19 cellular contexts compared by ENCODE assay signal in the genomic region with DNA sequence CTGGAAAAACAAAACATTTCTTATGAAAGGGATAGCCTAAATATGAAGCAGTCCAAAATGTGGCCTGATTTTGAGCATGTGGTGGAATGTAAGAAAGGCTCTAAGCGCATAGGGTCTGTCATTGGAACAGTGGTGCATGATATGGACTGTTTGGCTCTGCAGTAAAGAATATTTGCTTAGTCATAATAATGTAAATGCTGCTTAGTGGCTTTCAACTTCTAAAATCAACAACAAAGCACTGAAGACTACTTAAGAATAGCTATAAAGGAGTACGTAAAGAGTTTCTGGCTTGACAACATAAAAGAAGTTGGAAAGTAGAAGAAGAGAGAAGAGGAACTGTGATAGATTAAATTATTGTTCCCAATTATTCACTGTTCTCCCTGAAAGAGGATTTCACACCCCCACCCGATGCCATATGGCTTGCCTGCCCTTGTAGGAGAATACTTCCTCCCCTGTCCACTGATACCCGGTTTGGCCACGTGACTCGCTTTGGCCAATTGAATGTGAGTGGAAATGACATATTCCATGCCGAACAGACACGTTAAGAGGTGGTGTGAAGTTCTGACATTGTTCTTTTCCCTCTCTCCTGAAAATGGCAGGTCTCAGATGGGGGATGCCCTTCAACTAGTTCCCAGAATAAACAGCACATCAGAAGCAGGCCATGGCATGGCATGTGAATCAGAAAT. TPM values are rescaled to one million over a fixed set of nuclear protein-coding genes. Genes with fewer than 3 reads are reported as not detected.
DNase-seq lines count a peak whose midpoint lies in the region; ATAC-seq, FAIRE-seq and TF ChIP-seq lines count a peak whose summit lies in the region.
"Had no signal": no experiment of that assay in that cellular context is flagged by ENCODE, and none has a peak within 500 bp of the region (broad histone marks: within the 10 kb centered on the region; RNA-seq: fewer than 3 reads in every experiment).

No MANE protein-coding gene starts in this region.

- no peak for TF ChIP-seq POLR2A in GM12878 (IDR thresholded peaks at IDR 0.05; ENCODE audit: low read depth, low read length)
- TF ChIP-seq POLR2A in sigmoid colon (IDR thresholded peaks at IDR 0.05), result no peak

- H3K79me2 ChIP-seq in GM12878 (ENCODE audit: control insufficient read depth, insufficient read depth, low read length), result no peaks in the 10 kb centered on the region

- no peak overlapping the region for H2AFZ ChIP-seq in GM12878 (ENCODE audit: control insufficient read depth, low read depth, low read length)
- H2AFZ ChIP-seq: GM23338 had no signal

- H3K4me3 ChIP-seq in LNCaP clone FGC (ENCODE audit: low read depth, low read length), result no peak overlapping the region
- H3K4me3 ChIP-seq in GM12878, result no peak overlapping the region
- no peak overlapping the region for H3K4me3 ChIP-seq in sigmoid colon
- H3K4me3 ChIP-seq: A549; BLaER1 treated with 17β-estradiol and CSF1 and Interleukin-3, amounts not matched to agents 10 nM and 100 nM; GM23338 had no signal

- no peak for FAIRE-seq in GM12878 (lab: Jason Lieb, UNC)
- FAIRE-seq: A549, G401.6, GM12892 had no signal

- ATAC-seq in GM12878, result no peak
- ATAC-seq: A549, GM23338 had no signal

- SMC1A ChIA-PET in GM12878 (lab: Charles Lee; ENCODE audit: uncharacterized antibody, unreplicated experiment), result no interaction called here

- BruUV-seq in GM12878 (replicated peaks; lab: Mats Ljungman, UMichigan), result no TSS peak

- H3K9me3 ChIP-seq in GM12878 (replicated peaks; ENCODE audit: control insufficient read depth, insufficient read depth, low read length) (no peaks in the 10 kb centered on the region), sigmoid colon (no peaks in the 10 kb centered on the region)
- H3K9me3 ChIP-seq: A549 had no signal

- in situ Hi-C loops in GM12878 (cut with MboI) (no loop called here), ACHN (cut with HindIII; ENCODE audit: low pct_ligation_motif_present, low pct_unique_long_range_greater_than_20kb, low sequenced_read_pairs) (no loop called here)

- intact Hi-C loops in GM12878 (cut with micrococcal nuclease; ENCODE audit: unreplicated experiment) (no loop called here), sigmoid colon (cut with DNase I) (no loop called here)

- H4K20me1 ChIP-seq in GM12878 (ENCODE audit: control insufficient read depth, insufficient read depth), result no peaks in the 10 kb centered on the region

- POLR2A ChIA-PET in GM12878 (lab: Charles Lee), result no interaction called here

- H3K27me3 ChIP-seq in GM12878 (replicated peaks in 1 of 2; ENCODE audit: control insufficient read depth in 2 of 2, insufficient read depth in 2 of 2, low read length in 1 of 2), result peaks cover 10 to 11% of the 10 kb centered on the region in 2 experiments; a peak in 3 of 4 replicates
- peaks cover 0 to 8% (median 0%) of the 10 kb centered on the region in 3 donors for H3K27me3 ChIP-seq in sigmoid colon

- no peak for TF ChIP-seq RAD21 in GM12878 (IDR thresholded peaks at IDR 0.05; ENCODE audit: insufficient read depth, low read depth, low read length)

- TF ChIP-seq EP300 in GM12878 (IDR thresholded peaks at IDR 0.05; ENCODE audit: borderline replicate concordance in 1 of 2, control insufficient read depth in 1 of 2, low read depth in 2 of 2, low read length in 2 of 2), result no peak
- TF ChIP-seq EP300 in sigmoid colon (IDR thresholded peaks at IDR 0.05), result no peak

- no peak overlapping the region for H3K4me2 ChIP-seq in GM12878 (ENCODE audit: control insufficient read depth, insufficient read depth)
- H3K4me2 ChIP-seq: A549; BLaER1 treated with 17β-estradiol and CSF1 and Interleukin-3, amounts not matched to agents 10 nM and 100 nM; GM23338 had no signal

- no peak overlapping the region for H3K9ac ChIP-seq in GM12878 (ENCODE audit: control insufficient read depth, insufficient read depth, low read length)
- H3K9ac ChIP-seq: BLaER1 treated with 17β-estradiol and CSF1 and Interleukin-3, amounts not matched to agents 10 nM and 100 nM had no signal

- DNase-seq in LNCaP clone FGC (ENCODE audit: low read depth) (peak; percentile 67), NCI-H82 (lab: John Stamatoyannopoulos, UW) (peak; percentile 79), GM12878 (ENCODE audit: low read depth, low spot score) (no peak), sigmoid colon (no peak), AML-193 (lab: John Stamatoyannopoulos, UW) (no peak), ACHN (no peak)
- no peak for DNase-seq in activated naive CD4-positive, alpha-beta T cell treated with anti-CD3 and anti-CD28 coated beads, Interleukin-2, amount 50 U/mL, for 16 hours
- DNase-seq: Calu3; CD4-positive, alpha-beta T cell; DMS153; DMS79 treated with DMSO at 0.1 percent for 48 hours; EL; H7 had no signal

- WGBS in GM12878 (ENCODE audit: insufficient coverage, insufficient replicate concordance, low lambda C conversion rate, missing lambda C conversion rate), result 29% methylated on average over 8 of the region's 8 CpGs
- WGBS in sigmoid colon, 2 donors, result 82 to 83% methylated on average over 8 of the region's 8 CpGs

- CTCF ChIA-PET in GM12878 (lab: Yijun Ruan, JAX), result no interaction called here

- H3K4me1 ChIP-seq in GM12878 (ENCODE audit: control insufficient read depth, insufficient read depth, low read length) (peaks cover 9% of the 10 kb centered on the region), sigmoid colon (peaks cover 0 to 50% (median 42%) of the 10 kb centered on the region in 4 donors)

- H3K36me3 ChIP-seq in GM12878 (ENCODE audit: control insufficient read depth in 2 of 2, insufficient read depth in 2 of 2, low read length in 1 of 2) (no peaks in the 10 kb centered on the region), sigmoid colon (no peaks in the 10 kb centered on the region)
- H3K36me3 ChIP-seq: BLaER1 treated with 17β-estradiol and CSF1 and Interleukin-3, amounts not matched to agents 10 nM and 100 nM had no signal

- TF ChIP-seq CTCF in LNCaP clone FGC (IDR thresholded peaks at IDR 0.05; ENCODE audit: control insufficient read depth, extremely low read depth, insufficient read depth) (no peak), GM12878 (IDR thresholded peaks at IDR 0.05 in 2 of 3, conservative IDR thresholded peaks at IDR 0.05 in 1 of 3; ENCODE audit: control insufficient read depth in 2 of 3, extremely low read depth in 1 of 3, insufficient read depth in 1 of 3, low read depth in 3 of 3, low read length in 3 of 3) (no peak), sigmoid colon (IDR thresholded peaks at IDR 0.05) (no peak)

- RAD21 ChIA-PET in GM12878 (lab: Charles Lee; ENCODE audit: unreplicated experiment), result no interaction called here

- H3K27ac ChIP-seq in GM12878 (ENCODE audit: control insufficient read depth, insufficient read depth), result no peak overlapping the region
- H3K27ac ChIP-seq in sigmoid colon, result peak overlapping the region in 3 of 4 donors; percentile 89 to 93 (median 93)
- H3K27ac ChIP-seq: A549; BLaER1 treated with 17β-estradiol and CSF1 and Interleukin-3, amounts not matched to agents 10 nM and 100 nM; HL-60 had no signal

TF ChIP-seq in GM12878, 131 proteins besides CTCF, POLR2A, EP300 and RAD21:
- TF ChIP-seq USF1 (IDR thresholded peaks at IDR 0.05; ENCODE audit: borderline replicate concordance, extremely low read length, insufficient read depth, low read depth, low read length), result peak; percentile 13
- no peak for TF ChIP-seq EGR1 (IDR thresholded peaks at IDR 0.05; ENCODE audit: borderline replicate concordance in 1 of 2, low read depth in 2 of 2, low read length in 2 of 2)
TF ChIP-seq in GM12878: peak in this region for 1.

RNA-seq across cellular contexts. Expression of gene STUM, which starts 5.2 kb away (rescaled TPM):
- total RNA-seq in GM12878 (2013; cell fraction: nucleolus; rRNA removed), result 1.6 and 1.7 TPM in 2 replicates
- under 0.01 TPM in 1 of 2 replicates, not detected in the other for total RNA-seq in GM12878 (2014; rRNA removed)
- not detected in 2 replicates for total RNA-seq in GM12878 (2014; rRNA removed; fragmentation: Illumina TruSeq; extraction: Trizol)
- total RNA-seq in GM12878 (2021), result 0.10 TPM in 1 of 2 replicates, not detected in the other
- 0.03 TPM for polyA plus RNA-seq in GM12878 (2011; ENCODE audit: low read depth)
- 0.15 and 0.17 TPM in 2 replicates for polyA plus RNA-seq in GM12878 (2011; rRNA removed)
- 0.08 and 0.09 TPM in 2 replicates for polyA plus RNA-seq in GM12878 (2011; cell fraction: cytosol; rRNA removed)
- 0.53 and 0.94 TPM in 2 replicates for polyA plus RNA-seq in GM12878 (2011; cell fraction: nucleus; rRNA removed)
- polyA plus RNA-seq in GM12878 (2012), result 0.04 and 0.24 TPM in 2 replicates
- 0.01 TPM in 1 of 2 replicates, not detected in the other for polyA plus RNA-seq in GM12878 (2014; fragmentation: Illumina TruSeq; extraction: Trizol)
- not detected for polyA plus RNA-seq in GM12878 (2014; fragmentation: Nextera tagmentation; extraction: Ambion mirVana)
- polyA plus RNA-seq in GM12878 (2014; rRNA removed), result 0.03 and 0.09 TPM in 2 replicates
- polyA plus RNA-seq in GM12878 (2016; fragmentation: Nextera tagmentation; extraction: Ambion mirVana), result not detected
- 0.05 and 0.15 TPM in 2 replicates for polyA minus RNA-seq in GM12878 (2011; rRNA and poly(A)+ RNA removed)
- not detected in 2 replicates for polyA minus RNA-seq in GM12878 (2011; cell fraction: cytosol; rRNA and poly(A)+ RNA removed)
- 0.12 and 0.19 TPM in 2 replicates for polyA minus RNA-seq in GM12878 (2011; cell fraction: nucleus; rRNA and poly(A)+ RNA removed)
- total RNA-seq in sigmoid colon, result 10 to 100 TPM in 3 of 4 donors, 1 to 10 TPM in 1; 3.9 to 16.9 (median 13.6) TPM
- polyA plus RNA-seq in sigmoid colon, result 1 to 10 TPM in 1 of 3 donors, under 1 TPM in 2; under 0.01 to 7.2 (median 0.23) TPM
- total RNA-seq: Calu3; CD4-positive, alpha-beta T cell had no signal
- polyA plus RNA-seq: A549 had no signal

Comparison
In these comparisons a context has a peak if more than half of its experiments do, and no peak if none do; other contexts are left out.
1. DNase-seq: peak in LNCaP clone FGC (single experiment) and NCI-H82 (single experiment); none in GM12878 (single experiment), sigmoid colon (single experiment), AML-193 (0 of 2), ACHN (single experiment) and activated naive CD4-positive, alpha-beta T cell treated with anti-CD3 and anti-CD28 coated beads, Interleukin-2, amount 50 U/mL, for 16 hours (single experiment).